11 cellular contexts compared by ENCODE assay signal in the genomic region with DNA sequence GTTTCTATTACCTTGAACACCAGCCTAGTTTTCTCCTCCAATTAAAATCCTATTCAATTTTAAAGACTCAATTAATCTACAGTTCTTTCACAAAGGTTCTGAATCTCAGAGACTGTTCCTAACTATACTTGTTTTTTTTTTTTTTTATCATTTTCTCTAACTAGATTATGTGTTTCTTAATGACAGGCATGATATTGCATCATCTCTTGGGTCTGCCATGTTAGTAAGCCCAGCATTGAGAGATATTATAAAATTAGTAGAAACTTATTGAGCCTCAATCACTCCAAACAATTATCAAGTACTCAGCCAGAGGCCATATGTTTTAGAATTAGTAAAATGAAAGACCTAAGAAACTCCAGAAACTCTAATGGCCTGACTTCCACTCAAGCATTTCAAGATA. TPM values are rescaled to one million over a fixed set of nuclear protein-coding genes. Genes with fewer than 3 reads are reported as not detected.
"Had no signal": no experiment of that assay in that cellular context is flagged by ENCODE, and none has a peak within 500 bp of the region (broad histone marks: within the 10 kb centered on the region; RNA-seq: fewer than 3 reads in every experiment).

No MANE protein-coding gene starts in this region.

- H3K4me1 ChIP-seq: HAP-1 had no signal

- FAIRE-seq: H54 had no signal

- DNase-seq: GM23248, GOT3, H7, H9, HCEC 1CT, HFFc6 had no signal

- H3K9me3 ChIP-seq: HAP-1 had no signal

- H2AFZ ChIP-seq: GM23248, GM23338 had no signal

- H3K4me3 ChIP-seq: GM23248, GM23338, HAP-1 had no signal

- H3K9ac ChIP-seq: GM23248 had no signal

- H3K27ac ChIP-seq: GM23248 had no signal

- H3K36me3 ChIP-seq: HAP-1 had no signal

- ATAC-seq: GM23338, HCT116 had no signal

- H3K4me2 ChIP-seq: GM23338 had no signal

RNA-seq across cellular contexts. Expression of a gene that starts 28.1 kb away (rescaled TPM):
- total RNA-seq: H4, HFFc6 had no signal
